Comparison of ENCODE assay signal across 9 cellular contexts in genomic region chr3:188339410-188340295, GRCh38.
DNase-seq lines count a peak whose midpoint lies in the region; ATAC-seq and TF ChIP-seq lines count a peak whose summit lies in the region.
"Had no signal": no experiment of that assay in that cellular context is flagged by ENCODE, and none has a peak within 500 bp of the region (broad histone marks: within the 10 kb centered on the region; RNA-seq: fewer than 3 reads in every experiment).

No MANE protein-coding gene starts in this region.

- no peak overlapping the region for H2BK5ac ChIP-seq in mesenchymal stem cell (ENCODE audit: low read depth, low read length, poor library complexity, severe bottlenecking)

- H3K36me3 Mint-ChIP-seq in T-helper 1 cell treated with Interleukin-12 subunit alpha and Interleukin-12 subunit beta and Interleukin-4 antibody, amounts not matched to agents 30 μg/mL and 1 μg/mL, for 36 hours (ENCODE audit: low read depth), result peaks cover 10% of the 10 kb centered on the region

- H3K14ac ChIP-seq in mesenchymal stem cell (ENCODE audit: low read length in 2 of 2), result peak overlapping the region in 1 of 2 experiments; percentile 64

- peak; percentile 1 for DNase-seq in GM06990 (ENCODE audit: extremely low read depth, insufficient read length)
- no peak for DNase-seq in mesenchymal stem cell
- no peak for DNase-seq in SHP77 (lab: John Stamatoyannopoulos, UW)
- no peak for DNase-seq in mucosa of gallbladder (ENCODE audit: low spot score)
- no peak for DNase-seq in foreskin melanocyte
- DNase-seq in hippocampal formation (lab: John Stamatoyannopoulos, UW), result no peak

- H4K8ac ChIP-seq in mesenchymal stem cell (ENCODE audit: low read length), result no peak overlapping the region

- H3K27me3 Mint-ChIP-seq in T-helper 1 cell treated with Interleukin-12 subunit alpha and Interleukin-12 subunit beta and Interleukin-4 antibody, amounts not matched to agents 30 μg/mL and 1 μg/mL, for 36 hours (ENCODE audit: low read depth), result peaks cover 77% of the 10 kb centered on the region
- H3K27me3 Mint-ChIP-seq: brain had no signal

- peak overlapping the region in 1 of 2 experiments; percentile 21 for H3K18ac ChIP-seq in mesenchymal stem cell (ENCODE audit: low read depth in 1 of 2, low read length in 2 of 2)

- H2BK12ac ChIP-seq in mesenchymal stem cell (ENCODE audit: low read length in 2 of 2), result no peak overlapping the region

- H3K9me3 Mint-ChIP-seq in T-helper 1 cell treated with Interleukin-12 subunit alpha and Interleukin-12 subunit beta and Interleukin-4 antibody, amounts not matched to agents 30 μg/mL and 1 μg/mL, for 36 hours, result no peaks in the 10 kb centered on the region

- peaks cover 17% of the 10 kb centered on the region for H3K4me1 Mint-ChIP-seq in T-helper 1 cell treated with Interleukin-12 subunit alpha and Interleukin-12 subunit beta and Interleukin-4 antibody, amounts not matched to agents 30 μg/mL and 1 μg/mL, for 36 hours (ENCODE audit: low read depth)

- TF ChIP-seq CTCF in GM06990 (IDR thresholded peaks at IDR 0.05; ENCODE audit: insufficient read depth, low read length, poor library complexity, severe bottlenecking), result no peak

- no peak overlapping the region for H2BK120ac ChIP-seq in mesenchymal stem cell (ENCODE audit: low read depth, low read length)

- peak; percentile 57 for ATAC-seq in GM21723 (IDR thresholded peaks at IDR 0.05; ENCODE audit: unreplicated experiment)

- no peaks in the 10 kb centered on the region for H3K9me3 ChIP-seq in mesenchymal stem cell (ENCODE audit: control insufficient read depth, low read length)

- H2AFZ ChIP-seq in mesenchymal stem cell (ENCODE audit: low read depth, low read length), result no peak overlapping the region

- H3K4me2 ChIP-seq in mesenchymal stem cell (ENCODE audit: low read length, poor library complexity, severe bottlenecking), result no peak overlapping the region

- peaks cover 20% of the 10 kb centered on the region for H3K79me1 ChIP-seq in mesenchymal stem cell (replicated peaks; ENCODE audit: low read length, poor library complexity, severe bottlenecking)

- no peak overlapping the region for H4K91ac ChIP-seq in mesenchymal stem cell (ENCODE audit: low read length)

- H3K4me3 ChIP-seq in GM06990 (replicated peaks; ENCODE audit: low read depth, low read length) (no peak overlapping the region), mesenchymal stem cell (ENCODE audit: insufficient read depth in 1 of 2, low read depth in 1 of 2, low read length in 2 of 2) (no peak overlapping the region)

- no peak overlapping the region for H3K4ac ChIP-seq in mesenchymal stem cell (ENCODE audit: low read depth in 1 of 2, low read length in 2 of 2)

- H3K9ac ChIP-seq in mesenchymal stem cell (ENCODE audit: low read length), result no peak overlapping the region

- WGBS in mesenchymal stem cell, result 84% methylated on average over 11 of the region's 11 CpGs

- H3K36me3 ChIP-seq in GM06990 (ENCODE audit: control insufficient read depth, insufficient read depth, low read length), result no peaks in the 10 kb centered on the region
- H3K36me3 ChIP-seq in mesenchymal stem cell (ENCODE audit: control insufficient read depth in 1 of 2, insufficient read depth in 2 of 2, low read depth in 1 of 2, low read length in 2 of 2), result no peaks in the 10 kb centered on the region

- H2AK5ac ChIP-seq in mesenchymal stem cell (ENCODE audit: low read length, severe bottlenecking), result peak overlapping the region; percentile 19

- no peak overlapping the region for H2BK15ac ChIP-seq in mesenchymal stem cell (ENCODE audit: low read depth, poor library complexity, severe bottlenecking)

- peaks cover 4% of the 10 kb centered on the region for H3K4me1 ChIP-seq in mesenchymal stem cell (ENCODE audit: control insufficient read depth, insufficient read depth, low read depth, low read length)

- peaks cover 3% of the 10 kb centered on the region for H3K27me3 ChIP-seq in GM06990 (replicated peaks; ENCODE audit: control insufficient read depth, insufficient read depth, low read length)
- H3K27me3 ChIP-seq in mesenchymal stem cell (ENCODE audit: control insufficient read depth in 1 of 2, insufficient read depth in 1 of 2, low read length in 2 of 2), result no peaks in the 10 kb centered on the region

- peak overlapping the region; percentile 43 for H3K27ac ChIP-seq in mesenchymal stem cell (ENCODE audit: low read length, poor library complexity, severe bottlenecking)

- H3K4me3 Mint-ChIP-seq in T-helper 1 cell treated with Interleukin-12 subunit alpha and Interleukin-12 subunit beta and Interleukin-4 antibody, amounts not matched to agents 30 μg/mL and 1 μg/mL, for 36 hours, result peak overlapping the region; percentile 47
- H3K4me3 Mint-ChIP-seq: brain had no signal

- H3K27ac Mint-ChIP-seq in T-helper 1 cell treated with Interleukin-12 subunit alpha and Interleukin-12 subunit beta and Interleukin-4 antibody, amounts not matched to agents 30 μg/mL and 1 μg/mL, for 36 hours, result peak overlapping the region; percentile 43
- H3K27ac Mint-ChIP-seq: brain had no signal

- no peak overlapping the region for H3K23ac ChIP-seq in mesenchymal stem cell (ENCODE audit: low read length in 2 of 2)
